ENCODE assay signal across 1 cellular context in the genomic region with DNA sequence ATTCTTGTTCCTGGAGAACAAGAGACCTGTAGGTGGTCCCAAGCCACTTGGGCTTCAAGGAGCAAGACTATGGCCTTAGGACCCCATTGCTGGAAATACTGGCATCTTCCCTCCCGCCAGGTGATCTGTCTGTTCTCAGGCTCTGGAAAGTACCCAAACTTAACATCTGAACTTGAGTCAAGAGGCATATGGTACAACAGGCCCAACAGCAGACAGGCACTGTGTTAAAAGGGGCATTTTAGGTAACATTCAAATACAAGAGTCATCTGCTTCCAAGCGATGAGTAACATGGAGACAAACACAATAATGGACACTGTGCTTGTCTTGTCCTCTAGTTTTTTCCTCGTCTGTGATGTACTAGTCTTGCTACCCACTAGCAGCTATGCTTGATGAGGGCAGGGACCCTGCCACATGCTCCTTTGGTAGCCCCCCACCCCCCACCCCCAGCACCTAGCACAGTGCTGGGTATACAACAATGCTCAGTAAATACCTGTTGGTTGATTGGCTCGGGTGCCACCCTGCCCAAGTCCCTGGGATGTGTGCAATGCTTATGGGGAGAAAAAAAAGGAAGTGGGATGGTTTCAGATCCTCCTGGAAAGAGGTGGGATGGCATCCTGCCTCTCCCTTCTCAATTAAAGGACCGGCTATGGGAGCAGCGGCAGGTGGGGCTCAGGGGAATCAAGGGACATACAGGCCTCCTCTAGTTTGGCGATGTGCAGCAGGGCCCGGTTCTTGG.
TF ChIP-seq lines count a peak whose summit lies in the region.

No MANE protein-coding gene starts in this region.

TF ChIP-seq in HCT116, 20 proteins besides CTCF, POLR2A, EP300 and RAD21:
- no peak for TF ChIP-seq EGR1 (IDR thresholded peaks at IDR 0.05; ENCODE audit: low read depth)
- TF ChIP-seq EZH2phosphoT487 (IDR thresholded peaks at IDR 0.05; ENCODE audit: borderline replicate concordance): no peak
TF ChIP-seq in HCT116: peak in this region for 0.
